8 cellular contexts compared by ENCODE assay signal in genomic region chr5:77128411-77129061, GRCh38.
"Had no signal": no experiment of that assay in that cellular context is flagged by ENCODE, and none has a peak within 500 bp of the region (broad histone marks: within the 10 kb centered on the region; RNA-seq: fewer than 3 reads in every experiment).

No MANE protein-coding gene starts in this region.

- H3K4me1 ChIP-seq: HAP-1 had no signal

- H3K27ac Mint-ChIP-seq: GM23338, H9, HFFc6 had no signal

- H3K4me3 ChIP-seq: GM23248, GM23338, HAP-1 had no signal

- H3K4me1 Mint-ChIP-seq: GM23338, H9 had no signal

- H2AFZ ChIP-seq: GM23248, GM23338 had no signal

- H3K9me3 ChIP-seq: HAP-1 had no signal

- H3K36me3 ChIP-seq: HAP-1 had no signal

- H3K27ac ChIP-seq: GM23248 had no signal

- H3K9me3 Mint-ChIP-seq: GM23338, H9, HFFc6 had no signal

- FAIRE-seq: H1, H54 had no signal

- DNase-seq: GOT3 had no signal

- H3K4me2 ChIP-seq: GM23338 had no signal

- H3K4me3 Mint-ChIP-seq: GM23338, H9, HFFc6 had no signal

- H3K9ac ChIP-seq: GM23248 had no signal
